In genomic region chr9:93517331-93517730, GRCh38 we compare ENCODE assay signal across 14 cellular contexts.
"Had no signal": no experiment of that assay in that cellular context is flagged by ENCODE, and none has a peak within 500 bp of the region (broad histone marks: within the 10 kb centered on the region; RNA-seq: fewer than 3 reads in every experiment).

No MANE protein-coding gene starts in this region.

- H3K4me1 ChIP-seq: neural progenitor cell had no signal

- H2AFZ ChIP-seq: neural progenitor cell had no signal

- H3K27me3 ChIP-seq: dorsolateral prefrontal cortex, neural progenitor cell, right atrium auricular region, tibial nerve had no signal

- H3K27me3 Mint-ChIP-seq: activated naive CD4-positive, alpha-beta T cell treated with anti-CD3 and anti-CD28 coated beads, Interleukin-2, amount 50 U/mL, for 24 hours; stimulated activated memory B cell treated with anti-CD40 and anti-IgM and Interleukin-4, amounts not matched to agents 10 μg/mL and 1 μg/mL and 100 μg/mL, for 72 hours had no signal

- H3K9ac ChIP-seq: neural progenitor cell had no signal

- H3K4me3 Mint-ChIP-seq: activated naive CD4-positive, alpha-beta T cell treated with anti-CD3 and anti-CD28 coated beads, Interleukin-2, amount 50 U/mL, for 24 hours; neural progenitor cell; stimulated activated memory B cell treated with anti-CD40 and anti-IgM and Interleukin-4, amounts not matched to agents 10 μg/mL and 1 μg/mL and 100 μg/mL, for 72 hours; T-helper 2 cell treated with Interferon-gamma antibody and Interleukin-4, amounts not matched to agents 5 μg/mL and 100 μg/mL, for 36 hours had no signal

- DNase-seq: activated CD4-positive, alpha-beta T cell treated with anti-CD3 and anti-CD28 coated beads, Interleukin-2, amount 50 U/mL, for 48 hours; activated CD4-positive, CD25-positive, alpha-beta regulatory T cell treated with anti-CD3 and anti-CD28 coated beads, Interleukin-2, amount 50 U/mL, for 72 hours; activated effector memory CD4-positive, alpha-beta T cell treated with Interleukin-2 at 50 U/mL for 16 hours; amygdala; dorsolateral prefrontal cortex; hippocampal formation; SIG-M5 had no signal

- H3K27ac Mint-ChIP-seq: activated naive CD4-positive, alpha-beta T cell treated with anti-CD3 and anti-CD28 coated beads, Interleukin-2, amount 50 U/mL, for 24 hours; neural progenitor cell; stimulated activated memory B cell treated with anti-CD40 and anti-IgM and Interleukin-4, amounts not matched to agents 10 μg/mL and 1 μg/mL and 100 μg/mL, for 72 hours; T-helper 2 cell treated with Interferon-gamma antibody and Interleukin-4, amounts not matched to agents 5 μg/mL and 100 μg/mL, for 36 hours had no signal

- H3K9me3 ChIP-seq: right atrium auricular region, tibial nerve had no signal

- H3K4me2 ChIP-seq: neural progenitor cell had no signal

- ATAC-seq: esophagus mucosa; stimulated activated memory B cell treated with anti-CD40 and anti-IgM and Interleukin-4, amounts not matched to agents 10 μg/mL and 1 μg/mL and 100 μg/mL, for 72 hours had no signal

- H3K9me3 Mint-ChIP-seq: activated naive CD4-positive, alpha-beta T cell treated with anti-CD3 and anti-CD28 coated beads, Interleukin-2, amount 50 U/mL, for 24 hours; neural progenitor cell; stimulated activated memory B cell treated with anti-CD40 and anti-IgM and Interleukin-4, amounts not matched to agents 10 μg/mL and 1 μg/mL and 100 μg/mL, for 72 hours; T-helper 2 cell treated with Interferon-gamma antibody and Interleukin-4, amounts not matched to agents 5 μg/mL and 100 μg/mL, for 36 hours had no signal

- H3K27ac ChIP-seq: dorsolateral prefrontal cortex, neural progenitor cell, right atrium auricular region, tibial nerve had no signal

- H3K4me3 ChIP-seq: dorsolateral prefrontal cortex, neural progenitor cell, right atrium auricular region, tibial nerve had no signal

- H3K36me3 ChIP-seq: neural progenitor cell had no signal
